In the genomic region with DNA sequence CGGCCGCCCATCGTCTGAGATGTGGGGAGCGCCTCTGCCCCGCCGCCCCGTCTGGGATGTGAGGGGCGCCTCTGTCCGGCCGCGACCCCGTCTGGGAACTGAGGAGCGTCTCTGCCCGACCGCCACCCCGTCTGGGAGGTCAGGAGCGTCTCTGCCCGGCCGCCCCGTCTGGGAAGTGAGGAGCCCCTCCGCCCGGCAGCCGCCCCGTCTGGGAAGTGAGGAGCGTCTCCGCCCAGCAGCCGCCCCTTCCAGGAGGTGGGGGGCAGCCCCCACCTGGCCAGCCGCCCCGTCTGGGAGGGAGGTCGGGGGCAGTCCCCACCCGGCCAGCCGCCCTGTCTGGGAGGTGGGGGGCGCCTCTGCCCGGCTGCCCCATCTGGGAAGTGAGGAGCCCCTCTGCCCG, we compare ENCODE assay signal across 2 cellular contexts. TPM values are rescaled to one million over a fixed set of nuclear protein-coding genes. Genes with fewer than 3 reads are reported as not detected.
DNase-seq lines count a peak whose midpoint lies in the region; FAIRE-seq and TF ChIP-seq lines count a peak whose summit lies in the region.
"Not testable (repeated sequence)": the region's sequence is repeated elsewhere in the genome, so short reads cannot be mapped to it uniquely, and the experiment has no call there.

No MANE protein-coding gene starts in this region.

- not testable (repeated sequence) for H3K4me1 ChIP-seq in kidney (ENCODE audit: control insufficient read depth in 1 of 2, insufficient read depth in 1 of 2, low read depth in 1 of 2, low read length in 2 of 2); testis

- intact Hi-C loops in kidney (cut with DNase I); testis (cut with DNase I; ENCODE audit: low total_unique reads): not testable (repeated sequence)

- not testable (repeated sequence) for TF ChIP-seq POLR2A in testis (IDR thresholded peaks at IDR 0.05)

- WGBS in testis, 2 donors = 80 to 81% methylated on average over 1 to 35 of the region's 35 CpGs

- not testable (repeated sequence) for H3K9ac ChIP-seq in kidney (ENCODE audit: low read length in 2 of 2)

- H3K27me3 ChIP-seq in testis = not testable (repeated sequence)

- not testable (repeated sequence) for H3K36me3 ChIP-seq in kidney (ENCODE audit: control insufficient read depth in 1 of 2, insufficient read depth in 2 of 2, low read length in 2 of 2); testis (ENCODE audit: low read depth, missing control alignments)

- TF ChIP-seq CTCF in kidney (IDR thresholded peaks at IDR 0.05; ENCODE audit: borderline replicate concordance, extremely low read depth, insufficient read depth); testis (IDR thresholded peaks at IDR 0.05): not testable (repeated sequence)

- FAIRE-seq in kidney (lab: Jason Lieb, UNC) = not testable (repeated sequence)

- H3K9me3 ChIP-seq in kidney (ENCODE audit: control insufficient read depth in 1 of 2, low read length in 2 of 2); testis: not testable (repeated sequence)

- peak; percentile 62 for DNase-seq in kidney
- DNase-seq in testis = not testable (repeated sequence)

- H3K27ac ChIP-seq in kidney (ENCODE audit: low read depth in 2 of 2, low read length in 2 of 2); testis: not testable (repeated sequence)

- not testable (repeated sequence) for H3K4me3 ChIP-seq in kidney (ENCODE audit: low read length in 2 of 2)
- peak overlapping the region; percentile 31 for H3K4me3 ChIP-seq in testis

RNA-seq across cellular contexts. Expression of a gene that starts 13.5 kb away (rescaled TPM):
- 162 TPM for total RNA-seq in kidney
- polyA plus RNA-seq in kidney (ENCODE audit: insufficient read depth, low read depth, low replicate concordance) = 17.3 TPM
- total RNA-seq in testis = 10 to 100 TPM; 86.3 to 90.2 TPM
- polyA plus RNA-seq in testis (ENCODE audit: insufficient read depth, low read depth, low replicate concordance) = 47.6 TPM
